In the genomic region with DNA sequence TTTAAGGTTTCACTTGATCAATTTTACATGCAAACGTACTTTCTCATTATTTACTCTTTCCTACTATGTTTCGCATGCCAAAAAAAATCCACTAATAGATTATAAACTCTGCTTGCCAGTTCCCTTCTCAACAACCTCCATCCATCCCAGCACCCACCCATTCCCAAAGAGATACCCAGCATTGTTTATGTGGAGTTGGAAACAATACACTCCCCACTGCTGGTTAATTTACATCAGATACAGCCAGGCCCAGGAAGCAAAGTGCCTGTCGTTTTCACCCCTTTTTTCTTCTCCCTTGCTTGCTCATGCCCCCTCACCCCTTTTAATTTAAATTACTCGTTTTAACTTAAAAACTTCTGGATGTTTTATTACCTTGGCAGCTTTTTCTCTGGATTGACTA, we compare ENCODE assay signal across 29 cellular contexts. TPM values are rescaled to one million over a fixed set of nuclear protein-coding genes. Genes with fewer than 3 reads are reported as not detected.
DNase-seq lines count a peak whose midpoint lies in the region; TF ChIP-seq lines count a peak whose summit lies in the region.
"Had no signal": no experiment of that assay in that cellular context is flagged by ENCODE, and none has a peak within 500 bp of the region (broad histone marks: within the 10 kb centered on the region; RNA-seq: fewer than 3 reads in every experiment).

No MANE protein-coding gene starts in this region.

- H2AFZ ChIP-seq in H9 (ENCODE audit: low read length) (no peak overlapping the region), hepatocyte (no peak overlapping the region)

- H3K27ac Mint-ChIP-seq in H9 (peak overlapping the region; percentile 42 to 91 (median 63)), neural crest cell (ENCODE audit: unreplicated experiment) (no peak overlapping the region)
- H3K27ac Mint-ChIP-seq: activated CD4-positive, alpha-beta T cell treated with anti-CD3 and anti-CD28 coated beads for 36 hours; CD14-positive monocyte; dendritic cell treated with granulocyte-macrophage colony-stimulating factor and Interleukin-4, amounts not matched to agents 40 ng/mL and 50 ng/mL, for 4 days; HFFc6; IgD-negative memory B cell; T-helper 17 cell had no signal

- DNase-seq in H9 (peak; percentile 55), NCI-H69 (lab: John Stamatoyannopoulos, UW) (peak; percentile 7), hepatocyte (ENCODE audit: low spot score) (no peak), neural crest cell (ENCODE audit: low read depth, low spot score) (no peak), tibial artery (no peak), pons (ENCODE audit: low spot score) (no peak)
- DNase-seq in central memory CD4-positive, alpha-beta T cell: no peak
- DNase-seq in activated CD8-positive, alpha-beta memory T cell treated with anti-CD3 and anti-CD28 coated beads, Interleukin-2, amount 50 U/mL, for 4 hours: no peak
- DNase-seq: activated CD4-positive, alpha-beta T cell treated with anti-CD3 and anti-CD28 coated beads for 36 hours; activated gamma-delta T cell treated with Interleukin-2 at 50 U/mL for 16 hours; activated T-cell treated with anti-CD3 and anti-CD28 coated beads, Interleukin-2, amount 50 U/mL, for 1 hour; Calu3; HFFc6; mammary epithelial cell; NCI-H1092; NCI-H1930; NCI-H2227 treated with DMSO at 0.1 percent for 48 hours; NCI-H526 treated with DMSO at 0.1 percent for 48 hours; psoas muscle; sigmoid colon; stimulated activated naive CD8-positive, alpha-beta T cell treated with anti-CD3 and anti-CD28 coated beads, Interleukin-15, Interleukin-2, amounts not matched to agents 100 U/mL and 50 U/mL, for 24 hours; T-helper 17 cell had no signal

- H3K18ac ChIP-seq in H9 (ENCODE audit: insufficient read length, low read depth, low read length): no peak overlapping the region

- H3K4ac ChIP-seq in H9 (ENCODE audit: low read depth, low read length): no peak overlapping the region

- no peak overlapping the region for H2BK20ac ChIP-seq in H9 (ENCODE audit: low read depth, low read length, poor library complexity, severe bottlenecking)

- H3K9me3 ChIP-seq in H9 (ENCODE audit: control insufficient read depth, low read depth, low read length) (no peaks in the 10 kb centered on the region), hepatocyte (ENCODE audit: low read depth) (no peaks in the 10 kb centered on the region), tibial artery (no peaks in the 10 kb centered on the region)
- H3K9me3 ChIP-seq: gastroesophageal sphincter, psoas muscle, sigmoid colon, thoracic aorta had no signal

- H3K79me2 ChIP-seq in H9 (ENCODE audit: insufficient read depth, low read length): no peaks in the 10 kb centered on the region
- peaks cover 15% of the 10 kb centered on the region for H3K79me2 ChIP-seq in hepatocyte

- H3K36me3 ChIP-seq in hepatocyte (replicated peaks; ENCODE audit: insufficient read depth, low read depth): no peaks in the 10 kb centered on the region
- H3K36me3 ChIP-seq in tibial artery: no peaks in the 10 kb centered on the region
- H3K36me3 ChIP-seq: gastroesophageal sphincter, sigmoid colon, thoracic aorta had no signal

- no peaks in the 10 kb centered on the region for H3K23me2 ChIP-seq in H9 (ENCODE audit: insufficient read length, low read depth, low read length, poor library complexity, severe bottlenecking)

- H3K27me3 Mint-ChIP-seq in H9 (ENCODE audit: low read depth): no peaks in the 10 kb centered on the region
- H3K27me3 Mint-ChIP-seq in neural crest cell (ENCODE audit: low read depth): no peaks in the 10 kb centered on the region
- H3K27me3 Mint-ChIP-seq: activated CD4-positive, alpha-beta T cell treated with anti-CD3 and anti-CD28 coated beads for 36 hours; central memory CD8-positive, alpha-beta T cell; dendritic cell treated with granulocyte-macrophage colony-stimulating factor and Interleukin-4, amounts not matched to agents 40 ng/mL and 50 ng/mL, for 4 days; IgD-negative memory B cell; T-helper 17 cell had no signal

- H3K9me3 Mint-ChIP-seq in H9 (no peaks in the 10 kb centered on the region), neural crest cell (peaks cover 3% of the 10 kb centered on the region)
- H3K9me3 Mint-ChIP-seq: CD14-positive monocyte; central memory CD8-positive, alpha-beta T cell; dendritic cell treated with granulocyte-macrophage colony-stimulating factor and Interleukin-4, amounts not matched to agents 40 ng/mL and 50 ng/mL, for 4 days; HFFc6; IgD-negative memory B cell had no signal

- H3K36me3 Mint-ChIP-seq in H9 (ENCODE audit: insufficient read depth in 1 of 3, low read depth in 3 of 3) (peaks cover 2 to 15% (median 4%) of the 10 kb centered on the region in 3 experiments; a peak in 5 of 7 replicates), neural crest cell (ENCODE audit: low read depth) (peaks cover 9% of the 10 kb centered on the region)

- WGBS in H9 (ENCODE audit: extremely low coverage, insufficient read length, low lambda C conversion rate): no CpG with 5 or more reads among the region's 4 CpGs
- 32% methylated on average over 4 of the region's 4 CpGs for WGBS in hepatocyte (ENCODE audit: low lambda C conversion rate, missing lambda C conversion rate)

- H2BK12ac ChIP-seq in H9 (ENCODE audit: insufficient read length, low read depth, low read length): no peak overlapping the region

- no peaks in the 10 kb centered on the region for H3K9me2 ChIP-seq in hepatocyte (replicated peaks; ENCODE audit: insufficient read depth)

- no peak for TF ChIP-seq CTCF in H9 (conservative IDR thresholded peaks at IDR 0.05)
- no peak for TF ChIP-seq CTCF in hepatocyte (IDR thresholded peaks at IDR 0.05; ENCODE audit: poor library complexity)
- TF ChIP-seq CTCF in neural crest cell (conservative IDR thresholded peaks at IDR 0.05): no peak
- TF ChIP-seq CTCF in tibial artery (IDR thresholded peaks at IDR 0.05): no peak

- no peak overlapping the region for H3K9ac ChIP-seq in H9 (ENCODE audit: extremely low read depth, insufficient read length, low read length)

- no peak overlapping the region for H2AK5ac ChIP-seq in H9 (ENCODE audit: insufficient read length, low read length)

- H3K4me3 ChIP-seq in hepatocyte (no peak overlapping the region), tibial artery (no peak overlapping the region)
- H3K4me3 ChIP-seq: gastroesophageal sphincter, psoas muscle, sigmoid colon, thoracic aorta had no signal

- peak overlapping the region; percentile 27 for H3K4me2 ChIP-seq in H9 (ENCODE audit: insufficient read depth, insufficient read length, low read length)
- peak overlapping the region; percentile 43 for H3K4me2 ChIP-seq in hepatocyte

- H3K4me3 Mint-ChIP-seq in H9: peak overlapping the region; percentile 49 to 61
- peak overlapping the region; percentile 56 for H3K4me3 Mint-ChIP-seq in neural crest cell
- H3K4me3 Mint-ChIP-seq: activated CD4-positive, alpha-beta T cell treated with anti-CD3 and anti-CD28 coated beads for 36 hours; CD14-positive monocyte; central memory CD8-positive, alpha-beta T cell; dendritic cell treated with granulocyte-macrophage colony-stimulating factor and Interleukin-4, amounts not matched to agents 40 ng/mL and 50 ng/mL, for 4 days; HFFc6; IgD-negative memory B cell; T-helper 17 cell had no signal

- H3K4me1 Mint-ChIP-seq in H9: peaks cover 65 to 72% of the 10 kb centered on the region in 2 experiments
- peaks cover 38% of the 10 kb centered on the region for H3K4me1 Mint-ChIP-seq in neural crest cell
- H3K4me1 Mint-ChIP-seq: activated CD4-positive, alpha-beta T cell treated with anti-CD3 and anti-CD28 coated beads for 36 hours; CD14-positive monocyte; central memory CD8-positive, alpha-beta T cell had no signal

- H3K14ac ChIP-seq in H9 (ENCODE audit: insufficient read depth, low read length): no peak overlapping the region

- intact Hi-C loops in tibial artery (cut with DNase I; ENCODE audit: low total_unique reads): no loop called here

- H3K27ac ChIP-seq in H9 (ENCODE audit: insufficient read length, low read depth, low read length): no peak overlapping the region
- H3K27ac ChIP-seq in hepatocyte: peak overlapping the region; percentile 10
- H3K27ac ChIP-seq in tibial artery: no peak overlapping the region
- H3K27ac ChIP-seq: gastroesophageal sphincter, psoas muscle, RWPE1, sigmoid colon, thoracic aorta had no signal

- no peak overlapping the region for H3K56ac ChIP-seq in H9 (ENCODE audit: insufficient read length, low read depth, low read length)

- H3T11ph ChIP-seq in H9 (ENCODE audit: low read length): no peak overlapping the region

- H2BK15ac ChIP-seq in H9 (ENCODE audit: low read depth, low read length): no peak overlapping the region

- H4K91ac ChIP-seq in H9 (ENCODE audit: insufficient read length, low read depth, low read length): no peak overlapping the region

- H2BK5ac ChIP-seq in H9 (ENCODE audit: insufficient read length, low read length): no peak overlapping the region

- H3K27me3 ChIP-seq in H9 (ENCODE audit: insufficient read depth, low read length) (no peaks in the 10 kb centered on the region), hepatocyte (no peaks in the 10 kb centered on the region), tibial artery (no peaks in the 10 kb centered on the region)
- H3K27me3 ChIP-seq: gastroesophageal sphincter, sigmoid colon had no signal

- H3K79me1 ChIP-seq in H9 (ENCODE audit: insufficient read depth, low read depth, low read length, poor library complexity, severe bottlenecking): no peaks in the 10 kb centered on the region

- H3K4me1 ChIP-seq in H9 (ENCODE audit: insufficient read depth, low read length): no peaks in the 10 kb centered on the region
- H3K4me1 ChIP-seq in hepatocyte (ENCODE audit: insufficient read depth): peaks cover 15% of the 10 kb centered on the region
- no peaks in the 10 kb centered on the region for H3K4me1 ChIP-seq in tibial artery
- H3K4me1 ChIP-seq: gastroesophageal sphincter, psoas muscle had no signal

- H2BK120ac ChIP-seq in H9 (ENCODE audit: low read depth, low read length, poor library complexity, severe bottlenecking): no peak overlapping the region

- no peak overlapping the region for H4K5ac ChIP-seq in H9 (ENCODE audit: insufficient read length, low read depth, low read length)

- H4K8ac ChIP-seq in H9 (replicated peaks; ENCODE audit: insufficient read length, low read depth, low read length): no peak overlapping the region

- no peak overlapping the region for H3K23ac ChIP-seq in H9 (ENCODE audit: insufficient read length, low read depth, low read length)

- H4K20me1 ChIP-seq in H9 (ENCODE audit: control insufficient read depth, insufficient read depth, insufficient read length) (no peaks in the 10 kb centered on the region), hepatocyte (ENCODE audit: insufficient read depth, poor library complexity, severe bottlenecking) (no peaks in the 10 kb centered on the region)

RNA-seq across cellular contexts. Expression of gene HIBADH, which starts 59.9 kb away (rescaled TPM):
- total RNA-seq in H9 (2021) (20.8 and 23.2 TPM in 2 replicates), hepatocyte (64.9 and 65.5 TPM in 2 replicates), neural crest cell (15.7 and 16.8 TPM in 2 replicates)
- polyA plus RNA-seq in hepatocyte: 52.1 and 56.1 TPM in 2 replicates

Comparison
In these comparisons a context has a peak if more than half of its experiments do, and no peak if none do; other contexts are left out.
1. DNase-seq: peak in H9 (single experiment) and NCI-H69 (single experiment); none in hepatocyte (single experiment), neural crest cell (single experiment), tibial artery (0 of 2), pons (single experiment), central memory CD4-positive, alpha-beta T cell (single experiment) and activated CD8-positive, alpha-beta memory T cell treated with anti-CD3 and anti-CD28 coated beads, Interleukin-2, amount 50 U/mL, for 4 hours (single experiment).